Comparison of ENCODE assay signal across 23 cellular contexts in genomic region chr2:40087434-40087833, GRCh38.
DNase-seq lines count a peak whose midpoint lies in the region; ATAC-seq and TF ChIP-seq lines count a peak whose summit lies in the region.
"Had no signal": no experiment of that assay in that cellular context is flagged by ENCODE, and none has a peak within 500 bp of the region (broad histone marks: within the 10 kb centered on the region; RNA-seq: fewer than 3 reads in every experiment).

No MANE protein-coding gene starts in this region.

- H4K8ac ChIP-seq in H9 (replicated peaks; ENCODE audit: insufficient read length, low read depth, low read length), result no peak overlapping the region

- H3K23me2 ChIP-seq in H9 (ENCODE audit: insufficient read length, low read depth, low read length, poor library complexity, severe bottlenecking), result no peaks in the 10 kb centered on the region

- H3K4me1 ChIP-seq in breast epithelium (no peaks in the 10 kb centered on the region), H9 (ENCODE audit: insufficient read depth, low read length) (no peaks in the 10 kb centered on the region)
- H3K4me1 ChIP-seq: A549 had no signal

- DNase-seq in MCF 10A (ENCODE audit: unreplicated experiment) (no peak), breast epithelium (ENCODE audit: low spot score in 2 of 2) (no peak), NCI-H510A treated with DMSO at 0.1 percent for 48 hours (lab: John Stamatoyannopoulos, UW) (peak; percentile 19), foreskin fibroblast (peak; percentile 47 to 75), stromal cell of bone marrow (ENCODE audit: low read depth) (peak; percentile 15), H9 (no peak)
- DNase-seq in activated CD4-positive, CD25-positive, alpha-beta regulatory T cell (lab: John Stamatoyannopoulos, UW), result no peak
- DNase-seq: activated CD8-positive, alpha-beta memory T cell treated with anti-CD3 and anti-CD28 coated beads for 24 hours; activated T-cell treated with anti-CD3 and anti-CD28 coated beads, Interleukin-2, amount 50 U/mL, for 24 hours; DMS79; effector memory CD4-positive, alpha-beta T cell; HCEC 1CT; mesenchymal stem cell; NCI-H1417 treated with DMSO at 0.1 percent for 48 hours; NCI-H524; occipital lobe; small intestine; stimulated activated CD4-positive, alpha-beta T cell treated with anti-CD3 and anti-CD28 coated beads, Interleukin-1b, Interleukin-23, amount 100 ng/mL, for 48 hours had no signal

- no peak overlapping the region for H3K56ac ChIP-seq in H9 (ENCODE audit: insufficient read length, low read depth, low read length)

- BruUV-seq in MCF 10A (replicated peaks; lab: Mats Ljungman, UMichigan), result no TSS peak

- POLR2A ChIA-PET in MCF 10A (lab: Yijun Ruan, JAX), result interaction anchor here (0.6 kb wide), 1 partner anchor 138 kb away, joined by 4 read pairs; no protein-coding TSS in a partner anchor

- H4K91ac ChIP-seq in H9 (ENCODE audit: insufficient read length, low read depth, low read length), result no peak overlapping the region

- no peak for TF ChIP-seq POLR2A in breast epithelium (IDR thresholded peaks at IDR 0.05)

- no peaks in the 10 kb centered on the region for H3K79me2 ChIP-seq in H9 (ENCODE audit: insufficient read depth, low read length)

- no peak overlapping the region for H2BK20ac ChIP-seq in H9 (ENCODE audit: low read depth, low read length, poor library complexity, severe bottlenecking)

- H3K27ac ChIP-seq in breast epithelium, result no peak overlapping the region
- H3K27ac ChIP-seq in H9 (ENCODE audit: insufficient read length, low read depth, low read length), result no peak overlapping the region
- H3K27ac ChIP-seq: A549 had no signal

- peaks cover 0 to 5% of the 10 kb centered on the region in 2 donors for H3K9me3 ChIP-seq in breast epithelium
- no peaks in the 10 kb centered on the region for H3K9me3 ChIP-seq in H9 (ENCODE audit: control insufficient read depth, low read depth, low read length)
- H3K9me3 ChIP-seq: A549 had no signal

- CTCF ChIA-PET in MCF 10A (lab: Yijun Ruan, JAX), result interaction anchor here (0.5 kb wide), 1 partner anchor 53 kb away, joined by 3 read pairs; no protein-coding TSS in a partner anchor

- no peak overlapping the region for H3K4me2 ChIP-seq in H9 (ENCODE audit: insufficient read depth, insufficient read length, low read length)
- H3K4me2 ChIP-seq: A549 had no signal

- H2AFZ ChIP-seq in H9 (ENCODE audit: low read length), result no peak overlapping the region

- no peak overlapping the region for H4K5ac ChIP-seq in H9 (ENCODE audit: insufficient read length, low read depth, low read length)

- no peak overlapping the region for H2BK120ac ChIP-seq in H9 (ENCODE audit: low read depth, low read length, poor library complexity, severe bottlenecking)

- no peak overlapping the region for H2AK5ac ChIP-seq in H9 (ENCODE audit: insufficient read length, low read length)

- H3K27me3 Mint-ChIP-seq in MCF 10A (ENCODE audit: insufficient read depth, unreplicated experiment), result no peaks in the 10 kb centered on the region
- no peaks in the 10 kb centered on the region for H3K27me3 Mint-ChIP-seq in H9 (ENCODE audit: low read depth)
- H3K27me3 Mint-ChIP-seq: activated T-cell treated with anti-CD3 and anti-CD28 coated beads, Interleukin-2, amount 50 U/mL, for 24 hours had no signal

- H3K36me3 ChIP-seq in breast epithelium, result no peaks in the 10 kb centered on the region

- H3K4ac ChIP-seq in H9 (ENCODE audit: low read depth, low read length), result no peak overlapping the region

- H3K14ac ChIP-seq in H9 (ENCODE audit: insufficient read depth, low read length), result no peak overlapping the region

- H3K9ac ChIP-seq in H9 (ENCODE audit: extremely low read depth, insufficient read length, low read length), result no peak overlapping the region

- H3K79me1 ChIP-seq in H9 (ENCODE audit: insufficient read depth, low read depth, low read length, poor library complexity, severe bottlenecking), result no peaks in the 10 kb centered on the region

- H3K36me3 Mint-ChIP-seq in MCF 10A (ENCODE audit: insufficient read depth, unreplicated experiment), result no peaks in the 10 kb centered on the region
- peaks cover 0 to 11% (median 0%) of the 10 kb centered on the region in 3 experiments; a peak in 3 of 7 replicates for H3K36me3 Mint-ChIP-seq in H9 (ENCODE audit: insufficient read depth in 1 of 3, low read depth in 3 of 3)
- H3K36me3 Mint-ChIP-seq: brain had no signal

- no peaks in the 10 kb centered on the region for H3K4me1 Mint-ChIP-seq in MCF 10A (ENCODE audit: insufficient read depth, unreplicated experiment)
- no peaks in the 10 kb centered on the region for H3K4me1 Mint-ChIP-seq in H9

- no peak overlapping the region for H2BK12ac ChIP-seq in H9 (ENCODE audit: insufficient read length, low read depth, low read length)

- ATAC-seq in HG02884 (IDR thresholded peaks at IDR 0.05; ENCODE audit: unreplicated experiment), result no peak
- ATAC-seq: A549, esophagus mucosa had no signal

- no peak overlapping the region for H2BK5ac ChIP-seq in H9 (ENCODE audit: insufficient read length, low read length)

- no peak overlapping the region for H2BK15ac ChIP-seq in H9 (ENCODE audit: low read depth, low read length)

- H3T11ph ChIP-seq in H9 (ENCODE audit: low read length), result no peak overlapping the region

- H3K4me3 ChIP-seq in breast epithelium (no peak overlapping the region), foreskin fibroblast (ENCODE audit: low read depth in 1 of 2, low read length in 2 of 2) (no peak overlapping the region)
- H3K4me3 ChIP-seq: A549 had no signal

- H3K9me3 Mint-ChIP-seq in MCF 10A (ENCODE audit: unreplicated experiment) (peaks cover 7% of the 10 kb centered on the region), H9 (peaks cover 0 to 10% of the 10 kb centered on the region in 2 experiments; a peak in 3 of 5 replicates)
- H3K9me3 Mint-ChIP-seq: activated T-cell treated with anti-CD3 and anti-CD28 coated beads, Interleukin-2, amount 50 U/mL, for 24 hours; T-helper 1 cell treated with Interleukin-12 subunit alpha and Interleukin-12 subunit beta and Interleukin-4 antibody, amounts not matched to agents 30 μg/mL and 1 μg/mL, for 36 hours had no signal

- intact Hi-C loops in MCF 10A (cut with micrococcal nuclease) (no loop called here), breast epithelium (cut with DNase I; ENCODE audit: low total_unique reads) (no loop called here)

- H3K27me3 ChIP-seq in breast epithelium, result no peaks in the 10 kb centered on the region
- no peaks in the 10 kb centered on the region for H3K27me3 ChIP-seq in H9 (ENCODE audit: insufficient read depth, low read length)

- TF ChIP-seq CTCF in MCF 10A (IDR thresholded peaks at IDR 0.05; ENCODE audit: unreplicated experiment) (no peak), breast epithelium (IDR thresholded peaks at IDR 0.05) (no peak), foreskin fibroblast (IDR thresholded peaks at IDR 0.05; ENCODE audit: low read depth, low read length) (no peak), H9 (conservative IDR thresholded peaks at IDR 0.05) (no peak)

- no peak overlapping the region for H3K23ac ChIP-seq in H9 (ENCODE audit: insufficient read length, low read depth, low read length)

- WGBS in H9 (ENCODE audit: extremely low coverage, insufficient read length, low lambda C conversion rate), result no CpG with 5 or more reads among the region's 5 CpGs

- no peak overlapping the region for H3K18ac ChIP-seq in H9 (ENCODE audit: insufficient read length, low read depth, low read length)

- H4K20me1 ChIP-seq in H9 (ENCODE audit: control insufficient read depth, insufficient read depth, insufficient read length), result no peaks in the 10 kb centered on the region

- H3K27ac Mint-ChIP-seq in MCF 10A (ENCODE audit: low read depth, unreplicated experiment) (peak overlapping the region; percentile 18), H9 (no peak overlapping the region; a peak in 2 of 7 replicates)
- H3K27ac Mint-ChIP-seq: activated T-cell treated with anti-CD3 and anti-CD28 coated beads, Interleukin-2, amount 50 U/mL, for 24 hours; brain; T-helper 1 cell treated with Interleukin-12 subunit alpha and Interleukin-12 subunit beta and Interleukin-4 antibody, amounts not matched to agents 30 μg/mL and 1 μg/mL, for 36 hours had no signal

- H3K4me3 Mint-ChIP-seq in MCF 10A (ENCODE audit: unreplicated experiment) (no peak overlapping the region), H9 (no peak overlapping the region)
- H3K4me3 Mint-ChIP-seq: activated T-cell treated with anti-CD3 and anti-CD28 coated beads, Interleukin-2, amount 50 U/mL, for 24 hours; brain; T-helper 1 cell treated with Interleukin-12 subunit alpha and Interleukin-12 subunit beta and Interleukin-4 antibody, amounts not matched to agents 30 μg/mL and 1 μg/mL, for 36 hours had no signal

Comparison
In these comparisons a context has a peak if more than half of its experiments do, and no peak if none do; other contexts are left out.
1. DNase-seq: peak in NCI-H510A treated with DMSO at 0.1 percent for 48 hours (single experiment), foreskin fibroblast (2 of 2) and stromal cell of bone marrow (single experiment); none in MCF 10A (single experiment), breast epithelium (0 of 2), activated CD4-positive, CD25-positive, alpha-beta regulatory T cell (0 of 4) and H9 (single experiment).